In genomic region chr7:140744005-140744404, GRCh38 we compare ENCODE assay signal across 1 cellular context.
TF ChIP-seq lines count a peak whose summit lies in the region.

No MANE protein-coding gene starts in this region.

TF ChIP-seq in HepG2, 621 proteins besides CTCF, POLR2A, EP300 and RAD21 (continued from another document and continues in another):
- TF ChIP-seq, protein P1, sequence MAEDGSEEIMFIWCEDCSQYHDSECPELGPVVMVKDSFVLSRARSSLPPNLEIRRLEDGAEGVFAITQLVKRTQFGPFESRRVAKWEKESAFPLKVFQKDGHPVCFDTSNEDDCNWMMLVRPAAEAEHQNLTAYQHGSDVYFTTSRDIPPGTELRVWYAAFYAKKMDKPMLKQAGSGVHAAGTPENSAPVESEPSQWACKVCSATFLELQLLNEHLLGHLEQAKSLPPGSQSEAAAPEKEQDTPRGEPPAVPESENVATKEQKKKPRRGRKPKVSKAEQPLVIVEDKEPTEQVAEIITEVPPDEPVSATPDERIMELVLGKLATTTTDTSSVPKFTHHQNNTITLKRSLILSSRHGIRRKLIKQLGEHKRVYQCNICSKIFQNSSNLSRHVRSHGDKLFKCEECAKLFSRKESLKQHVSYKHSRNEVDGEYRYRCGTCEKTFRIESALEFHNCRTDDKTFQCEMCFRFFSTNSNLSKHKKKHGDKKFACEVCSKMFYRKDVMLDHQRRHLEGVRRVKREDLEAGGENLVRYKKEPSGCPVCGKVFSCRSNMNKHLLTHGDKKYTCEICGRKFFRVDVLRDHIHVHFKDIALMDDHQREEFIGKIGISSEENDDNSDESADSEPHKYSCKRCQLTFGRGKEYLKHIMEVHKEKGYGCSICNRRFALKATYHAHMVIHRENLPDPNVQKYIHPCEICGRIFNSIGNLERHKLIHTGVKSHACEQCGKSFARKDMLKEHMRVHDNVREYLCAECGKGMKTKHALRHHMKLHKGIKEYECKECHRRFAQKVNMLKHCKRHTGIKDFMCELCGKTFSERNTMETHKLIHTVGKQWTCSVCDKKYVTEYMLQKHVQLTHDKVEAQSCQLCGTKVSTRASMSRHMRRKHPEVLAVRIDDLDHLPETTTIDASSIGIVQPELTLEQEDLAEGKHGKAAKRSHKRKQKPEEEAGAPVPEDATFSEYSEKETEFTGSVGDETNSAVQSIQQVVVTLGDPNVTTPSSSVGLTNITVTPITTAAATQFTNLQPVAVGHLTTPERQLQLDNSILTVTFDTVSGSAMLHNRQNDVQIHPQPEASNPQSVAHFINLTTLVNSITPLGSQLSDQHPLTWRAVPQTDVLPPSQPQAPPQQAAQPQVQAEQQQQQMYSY (CRISPR knock-in tag; IDR thresholded peaks at IDR 0.05), result no peak
- no peak for TF ChIP-seq REXO4 (CRISPR knock-in tag; IDR thresholded peaks at IDR 0.05; ENCODE audit: borderline replicate concordance)
- TF ChIP-seq MLX (CRISPR knock-in tag; IDR thresholded peaks at IDR 0.05), result no peak
- no peak for TF ChIP-seq ZNF652 (CRISPR knock-in tag; IDR thresholded peaks at IDR 0.05; ENCODE audit: borderline replicate concordance, low read depth)
- TF ChIP-seq RNF2 (conservative IDR thresholded peaks at IDR 0.05; ENCODE audit: low read depth), result no peak
- TF ChIP-seq ZFP1 (CRISPR knock-in tag; IDR thresholded peaks at IDR 0.05), result no peak
- TF ChIP-seq LBX2 (CRISPR knock-in tag; IDR thresholded peaks at IDR 0.05; ENCODE audit: borderline replicate concordance), result no peak
- no peak for TF ChIP-seq ZNF234 (CRISPR knock-in tag; conservative IDR thresholded peaks at IDR 0.05)
- no peak for TF ChIP-seq ZNF775 (CRISPR knock-in tag; IDR thresholded peaks at IDR 0.05; ENCODE audit: borderline replicate concordance)
- no peak for TF ChIP-seq ZNF883 (CRISPR knock-in tag; IDR thresholded peaks at IDR 0.05; ENCODE audit: not compliant biosample characterization)
- TF ChIP-seq JARID2 (CRISPR knock-in tag; IDR thresholded peaks at IDR 0.05; ENCODE audit: insufficient replicate concordance), result no peak
- no peak for TF ChIP-seq THAP7 (CRISPR knock-in tag; IDR thresholded peaks at IDR 0.05)
- TF ChIP-seq, protein P2, sequence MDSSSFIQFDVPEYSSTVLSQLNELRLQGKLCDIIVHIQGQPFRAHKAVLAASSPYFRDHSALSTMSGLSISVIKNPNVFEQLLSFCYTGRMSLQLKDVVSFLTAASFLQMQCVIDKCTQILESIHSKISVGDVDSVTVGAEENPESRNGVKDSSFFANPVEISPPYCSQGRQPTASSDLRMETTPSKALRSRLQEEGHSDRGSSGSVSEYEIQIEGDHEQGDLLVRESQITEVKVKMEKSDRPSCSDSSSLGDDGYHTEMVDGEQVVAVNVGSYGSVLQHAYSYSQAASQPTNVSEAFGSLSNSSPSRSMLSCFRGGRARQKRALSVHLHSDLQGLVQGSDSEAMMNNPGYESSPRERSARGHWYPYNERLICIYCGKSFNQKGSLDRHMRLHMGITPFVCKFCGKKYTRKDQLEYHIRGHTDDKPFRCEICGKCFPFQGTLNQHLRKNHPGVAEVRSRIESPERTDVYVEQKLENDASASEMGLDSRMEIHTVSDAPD (CRISPR knock-in tag; IDR thresholded peaks at IDR 0.05), result no peak
- TF ChIP-seq, protein P3, sequence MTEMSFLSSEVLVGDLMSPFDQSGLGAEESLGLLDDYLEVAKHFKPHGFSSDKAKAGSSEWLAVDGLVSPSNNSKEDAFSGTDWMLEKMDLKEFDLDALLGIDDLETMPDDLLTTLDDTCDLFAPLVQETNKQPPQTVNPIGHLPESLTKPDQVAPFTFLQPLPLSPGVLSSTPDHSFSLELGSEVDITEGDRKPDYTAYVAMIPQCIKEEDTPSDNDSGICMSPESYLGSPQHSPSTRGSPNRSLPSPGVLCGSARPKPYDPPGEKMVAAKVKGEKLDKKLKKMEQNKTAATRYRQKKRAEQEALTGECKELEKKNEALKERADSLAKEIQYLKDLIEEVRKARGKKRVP (CRISPR knock-in tag; IDR thresholded peaks at IDR 0.05), result no peak
- TF ChIP-seq, protein P4, sequence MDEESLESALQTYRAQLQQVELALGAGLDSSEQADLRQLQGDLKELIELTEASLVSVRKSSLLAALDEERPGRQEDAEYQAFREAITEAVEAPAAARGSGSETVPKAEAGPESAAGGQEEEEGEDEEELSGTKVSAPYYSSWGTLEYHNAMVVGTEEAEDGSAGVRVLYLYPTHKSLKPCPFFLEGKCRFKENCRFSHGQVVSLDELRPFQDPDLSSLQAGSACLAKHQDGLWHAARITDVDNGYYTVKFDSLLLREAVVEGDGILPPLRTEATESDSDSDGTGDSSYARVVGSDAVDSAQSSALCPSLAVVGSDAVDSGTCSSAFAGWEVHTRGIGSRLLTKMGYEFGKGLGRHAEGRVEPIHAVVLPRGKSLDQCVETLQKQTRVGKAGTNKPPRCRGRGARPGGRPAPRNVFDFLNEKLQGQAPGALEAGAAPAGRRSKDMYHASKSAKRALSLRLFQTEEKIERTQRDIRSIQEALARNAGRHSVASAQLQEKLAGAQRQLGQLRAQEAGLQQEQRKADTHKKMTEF (CRISPR knock-in tag; IDR thresholded peaks at IDR 0.05), result peak; percentile 21; the same call in 1 of the 2 replicates
- no peak for TF ChIP-seq MYNN (CRISPR knock-in tag; IDR thresholded peaks at IDR 0.05; ENCODE audit: low read depth)
- no peak for TF ChIP-seq ZUFSP (CRISPR knock-in tag; IDR thresholded peaks at IDR 0.05; ENCODE audit: borderline replicate concordance)
- no peak for TF ChIP-seq SMARCE1 (IDR thresholded peaks at IDR 0.05; ENCODE audit: borderline replicate concordance)
- no peak for TF ChIP-seq HNRNPLL (IDR thresholded peaks at IDR 0.05; ENCODE audit: low read depth, low read length, poor library complexity, severe bottlenecking)
- no peak for TF ChIP-seq YY1 (IDR thresholded peaks at IDR 0.05; ENCODE audit: insufficient read depth, insufficient replicate concordance, low read depth, low read length)
- no peak for TF ChIP-seq KLF12 (CRISPR knock-in tag; IDR thresholded peaks at IDR 0.05; ENCODE audit: borderline replicate concordance)
- 0 out of 2 replicates have a peak, but pooled peaks have one; percentile 24 for TF ChIP-seq IKZF5 (CRISPR knock-in tag; IDR thresholded peaks at IDR 0.05)
- no peak for TF ChIP-seq SCMH1 (CRISPR knock-in tag; IDR thresholded peaks at IDR 0.05; ENCODE audit: borderline replicate concordance)
- TF ChIP-seq PPARG (CRISPR knock-in tag; conservative IDR thresholded peaks at IDR 0.05), result peak; percentile 80
- TF ChIP-seq ZSCAN30 (CRISPR knock-in tag; IDR thresholded peaks at IDR 0.05), result no peak
- no peak for TF ChIP-seq RBFOX2 (IDR thresholded peaks at IDR 0.05; ENCODE audit: low read depth, low read length)
- TF ChIP-seq KDM1A (CRISPR knock-in tag; IDR thresholded peaks at IDR 0.05), result no peak
- no peak for TF ChIP-seq ZNF660 (CRISPR knock-in tag; IDR thresholded peaks at IDR 0.05; ENCODE audit: borderline replicate concordance, low read depth)
- TF ChIP-seq ZZZ3 (CRISPR knock-in tag; IDR thresholded peaks at IDR 0.05; ENCODE audit: borderline replicate concordance), result no peak
- no peak for TF ChIP-seq ZKSCAN1 (IDR thresholded peaks at IDR 0.05; ENCODE audit: low read length)
- TF ChIP-seq ZKSCAN8 (CRISPR knock-in tag; IDR thresholded peaks at IDR 0.05; ENCODE audit: borderline replicate concordance), result no peak
- no peak for TF ChIP-seq ZNF703 (CRISPR knock-in tag; IDR thresholded peaks at IDR 0.05; ENCODE audit: borderline replicate concordance)
- no peak for TF ChIP-seq THRA (CRISPR knock-in tag; IDR thresholded peaks at IDR 0.05; ENCODE audit: borderline replicate concordance)
- TF ChIP-seq SP5 (CRISPR knock-in tag; IDR thresholded peaks at IDR 0.05; ENCODE audit: borderline replicate concordance, low read depth), result no peak
- TF ChIP-seq ETV6 (CRISPR knock-in tag; conservative IDR thresholded peaks at IDR 0.05), result no peak
- TF ChIP-seq ZNF10 (CRISPR knock-in tag; IDR thresholded peaks at IDR 0.05; ENCODE audit: borderline replicate concordance, low read depth), result no peak
- TF ChIP-seq, protein P5, sequence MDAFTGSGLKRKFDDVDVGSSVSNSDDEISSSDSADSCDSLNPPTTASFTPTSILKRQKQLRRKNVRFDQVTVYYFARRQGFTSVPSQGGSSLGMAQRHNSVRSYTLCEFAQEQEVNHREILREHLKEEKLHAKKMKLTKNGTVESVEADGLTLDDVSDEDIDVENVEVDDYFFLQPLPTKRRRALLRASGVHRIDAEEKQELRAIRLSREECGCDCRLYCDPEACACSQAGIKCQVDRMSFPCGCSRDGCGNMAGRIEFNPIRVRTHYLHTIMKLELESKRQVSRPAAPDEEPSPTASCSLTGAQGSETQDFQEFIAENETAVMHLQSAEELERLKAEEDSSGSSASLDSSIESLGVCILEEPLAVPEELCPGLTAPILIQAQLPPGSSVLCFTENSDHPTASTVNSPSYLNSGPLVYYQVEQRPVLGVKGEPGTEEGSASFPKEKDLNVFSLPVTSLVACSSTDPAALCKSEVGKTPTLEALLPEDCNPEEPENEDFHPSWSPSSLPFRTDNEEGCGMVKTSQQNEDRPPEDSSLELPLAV (CRISPR knock-in tag; conservative IDR thresholded peaks at IDR 0.05; ENCODE audit: low read depth), result no peak
- TF ChIP-seq, protein P6, sequence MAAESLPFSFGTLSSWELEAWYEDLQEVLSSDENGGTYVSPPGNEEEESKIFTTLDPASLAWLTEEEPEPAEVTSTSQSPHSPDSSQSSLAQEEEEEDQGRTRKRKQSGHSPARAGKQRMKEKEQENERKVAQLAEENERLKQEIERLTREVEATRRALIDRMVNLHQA (CRISPR knock-in tag; IDR thresholded peaks at IDR 0.05), result no peak
- no peak for TF ChIP-seq ZBTB3 (CRISPR knock-in tag; IDR thresholded peaks at IDR 0.05; ENCODE audit: borderline replicate concordance, low read depth)
- TF ChIP-seq, protein P7, sequence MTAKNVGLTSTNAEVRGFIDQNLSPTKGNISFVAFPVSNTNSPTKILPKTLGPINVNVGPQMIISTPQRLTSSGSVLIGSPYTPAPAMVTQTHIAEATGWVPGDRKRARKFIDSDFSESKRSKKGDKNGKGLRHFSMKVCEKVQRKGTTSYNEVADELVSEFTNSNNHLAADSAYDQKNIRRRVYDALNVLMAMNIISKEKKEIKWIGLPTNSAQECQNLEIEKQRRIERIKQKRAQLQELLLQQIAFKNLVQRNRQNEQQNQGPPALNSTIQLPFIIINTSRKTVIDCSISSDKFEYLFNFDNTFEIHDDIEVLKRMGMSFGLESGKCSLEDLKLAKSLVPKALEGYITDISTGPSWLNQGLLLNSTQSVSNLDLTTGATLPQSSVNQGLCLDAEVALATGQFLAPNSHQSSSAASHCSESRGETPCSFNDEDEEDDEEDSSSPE (CRISPR knock-in tag; IDR thresholded peaks at IDR 0.05), result no peak
- TF ChIP-seq NFE2L1 (CRISPR knock-in tag; IDR thresholded peaks at IDR 0.05; ENCODE audit: borderline replicate concordance), result no peak
- no peak for TF ChIP-seq ARHGAP35 (CRISPR knock-in tag; IDR thresholded peaks at IDR 0.05; ENCODE audit: borderline replicate concordance)
- TF ChIP-seq ISL2 (CRISPR knock-in tag; IDR thresholded peaks at IDR 0.05), result peak; percentile 60
- peak; percentile 71; the same call in 1 of the 2 replicates for TF ChIP-seq HOXA5 (CRISPR knock-in tag; IDR thresholded peaks at IDR 0.05)
- TF ChIP-seq ZNF17 (CRISPR knock-in tag; IDR thresholded peaks at IDR 0.05), result no peak
- no peak for TF ChIP-seq HNRNPK (IDR thresholded peaks at IDR 0.05; ENCODE audit: low read depth, low read length, poor library complexity, severe bottlenecking)
- no peak for TF ChIP-seq HNRNPUL1 (IDR thresholded peaks at IDR 0.05; ENCODE audit: low read depth, low read length)
- no peak for TF ChIP-seq SNRNP70 (IDR thresholded peaks at IDR 0.05; ENCODE audit: low read depth, low read length)
- TF ChIP-seq, protein P8, sequence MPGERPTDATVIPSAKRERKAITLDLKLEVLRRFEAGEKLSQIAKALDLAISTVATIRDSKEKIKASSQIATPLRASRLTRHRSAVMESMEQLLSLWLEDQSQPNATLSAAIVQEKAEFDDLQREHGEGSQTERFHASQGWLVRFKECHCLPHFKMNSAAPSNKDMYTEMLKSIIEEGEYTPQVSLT (CRISPR knock-in tag; IDR thresholded peaks at IDR 0.05; ENCODE audit: borderline replicate concordance, low read depth), result no peak
